Comparison of ENCODE assay signal across 8 cellular contexts in the genomic region with DNA sequence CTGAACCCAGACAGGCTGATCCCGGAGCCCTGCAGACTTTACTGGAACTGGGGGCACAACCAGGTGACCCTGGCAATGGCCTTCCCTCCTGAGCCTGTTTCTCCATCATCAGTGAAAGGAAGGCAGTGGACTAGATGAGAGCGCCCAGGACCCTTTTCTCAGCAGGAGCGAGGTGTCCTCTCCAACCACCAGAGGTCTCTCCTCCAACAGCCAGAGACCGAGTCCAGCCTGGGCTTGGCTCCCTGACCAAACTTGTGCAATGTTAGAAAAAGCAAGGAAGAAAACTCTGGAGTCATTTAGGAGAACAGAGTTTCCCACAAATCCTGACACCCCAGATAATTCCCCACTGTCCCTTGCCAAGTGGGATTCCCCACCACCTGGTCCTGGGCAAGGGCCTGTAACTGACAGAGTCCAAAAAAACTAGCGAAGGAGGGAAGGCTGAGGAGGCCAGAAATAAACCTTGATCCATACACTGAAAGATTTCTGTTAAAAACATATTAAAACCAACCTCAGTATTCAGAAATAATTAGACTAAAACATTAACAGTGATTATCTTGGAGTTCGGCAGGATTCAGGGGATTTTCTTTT. TPM values are rescaled to one million over a fixed set of nuclear protein-coding genes. Genes with fewer than 3 reads are reported as not detected.
DNase-seq lines count a peak whose midpoint lies in the region; ATAC-seq, FAIRE-seq and TF ChIP-seq lines count a peak whose summit lies in the region.

No MANE protein-coding gene starts in this region.

- H3K9ac ChIP-seq in OCI-LY3 (ENCODE audit: low read length) (no peak overlapping the region), HepG2 (ENCODE audit: insufficient read depth, low read depth, low read length) (no peak overlapping the region)

- H3K9me3 ChIP-seq in A673 (ENCODE audit: low read depth, low read length, poor library complexity, severe bottlenecking) = no peaks in the 10 kb centered on the region
- no peaks in the 10 kb centered on the region for H3K9me3 ChIP-seq in OCI-LY3 (ENCODE audit: insufficient read depth, low read length)
- H3K9me3 ChIP-seq in HepG2 (ENCODE audit: low read length) = no peaks in the 10 kb centered on the region
- H3K9me3 ChIP-seq in uterus = no peaks in the 10 kb centered on the region

- H3K4me2 ChIP-seq in OCI-LY3 (ENCODE audit: low read length) = no peak overlapping the region
- no peak overlapping the region for H3K4me2 ChIP-seq in HepG2 (ENCODE audit: low read depth, low read length)

- peak; percentile 85 for TF ChIP-seq RAD21 in HepG2 (CRISPR knock-in tag; IDR thresholded peaks at IDR 0.05)

- TF ChIP-seq EP300 in HepG2 (IDR thresholded peaks at IDR 0.05; ENCODE audit: low read depth in 2 of 2, low read length in 2 of 2) (no peak), HepG2 (CRISPR knock-in tag; IDR thresholded peaks at IDR 0.05; ENCODE audit: borderline replicate concordance) (no peak)

- no peak overlapping the region for H3K27ac ChIP-seq in A673 (ENCODE audit: low read depth, low read length, poor library complexity, severe bottlenecking)
- no peak overlapping the region for H3K27ac ChIP-seq in OCI-LY3 (ENCODE audit: low read length)
- H3K27ac ChIP-seq in HepG2 (ENCODE audit: extremely low read length, insufficient read depth, low read length) = no peak overlapping the region
- peak overlapping the region; percentile 60 to 66 for H3K27ac ChIP-seq in uterus

- CTCF ChIA-PET in A673 (lab: Charles Lee) (no interaction called here), GM10248 (lab: Yijun Ruan, JAX) (interaction anchor here (1.7 kb wide), 1 partner anchor 8 kb away, joined by 5 read pairs; no protein-coding TSS in a partner anchor), HepG2 (lab: Yijun Ruan, JAX; ENCODE audit: low intra/inter-chr PET ratio, low total read pairs) (interaction anchor here (1.0 to 4.1 kb wide), 3 partner anchors 32 to 174 kb away, joined by 3 to 44 read pairs (median 8); no protein-coding TSS in a partner anchor)

- peak; percentile 80 for DNase-seq in A673 (ENCODE audit: low spot score)
- peak; percentile 64 for DNase-seq in GM10248 (ENCODE audit: extremely low spot score)
- peak; percentile 86 for DNase-seq in dedifferentiated amniotic fluid mesenchymal stem cell (ENCODE audit: extremely low spot score)
- peak; percentile 62 for DNase-seq in HepG2 (ENCODE audit: low spot score)
- peak; percentile 77 to 79 for DNase-seq in uterus
- no peak for DNase-seq in activated CD4-positive, CD25-positive, alpha-beta regulatory T cell (lab: John Stamatoyannopoulos, UW)

- H3K4me3 ChIP-seq in A673 (ENCODE audit: low read depth, low read length, poor library complexity, severe bottlenecking) (no peak overlapping the region), OCI-LY3 (ENCODE audit: low read length) (no peak overlapping the region), HepG2 (replicated peaks in 1 of 3; ENCODE audit: insufficient read depth in 1 of 3, low read depth in 2 of 3, low read length in 3 of 3) (no peak overlapping the region), uterus (no peak overlapping the region)

- H3K4me1 ChIP-seq in A673 (ENCODE audit: insufficient read depth, low read length, poor library complexity, severe bottlenecking) (no peaks in the 10 kb centered on the region), OCI-LY3 (ENCODE audit: low read length) (no peaks in the 10 kb centered on the region), HepG2 (ENCODE audit: insufficient read depth, low read length) (peaks cover 11% of the 10 kb centered on the region; the same call in 1 of the 2 replicates), uterus (peaks cover 0 to 6% of the 10 kb centered on the region in 2 donors)

- TF ChIP-seq POLR2A in HepG2 (IDR thresholded peaks at IDR 0.05; ENCODE audit: insufficient read depth in 1 of 2, low read depth in 2 of 2, low read length in 2 of 2) = no peak
- TF ChIP-seq POLR2A in uterus (IDR thresholded peaks at IDR 0.05) = no peak

- ATAC-seq in HepG2 = peak; percentile 87
- no peak for ATAC-seq in HG02884 (IDR thresholded peaks at IDR 0.05; ENCODE audit: unreplicated experiment)

- H3K79me2 ChIP-seq in OCI-LY3 (ENCODE audit: low read length) = no peaks in the 10 kb centered on the region
- no peaks in the 10 kb centered on the region for H3K79me2 ChIP-seq in HepG2 (ENCODE audit: insufficient read depth, low read length)

- H2AFZ ChIP-seq in OCI-LY3 (ENCODE audit: low read depth, low read length) (no peak overlapping the region), HepG2 (ENCODE audit: low read length) (no peak overlapping the region)

- TF ChIP-seq CTCF in A673 (conservative IDR thresholded peaks at IDR 0.05; ENCODE audit: low read depth, low read length) (peak; percentile 75), GM10248 (IDR thresholded peaks at IDR 0.05; ENCODE audit: control extremely low read depth, extremely low read depth, low read depth, missing control alignments) (peak; percentile 45), OCI-LY3 (IDR thresholded peaks at IDR 0.05; ENCODE audit: low read depth, low read length) (peak; percentile 83), HepG2 (CRISPR knock-in tag; IDR thresholded peaks at IDR 0.05) (peak; percentile 90), uterus (IDR thresholded peaks at IDR 0.05) (peak; percentile 46 to 73 (median 72))

- WGBS in HepG2 (ENCODE audit: low lambda C conversion rate) = 49% methylated on average over 6 of the region's 6 CpGs

- BruUV-seq in A673 (replicated peaks; lab: Mats Ljungman, UMichigan) = no TSS peak
- BruUV-seq in HepG2 (replicated peaks; lab: Mats Ljungman, UMichigan) = no TSS peak

- H4K20me1 ChIP-seq in OCI-LY3 (ENCODE audit: insufficient read depth, low read length) = no peaks in the 10 kb centered on the region
- H4K20me1 ChIP-seq in HepG2 (ENCODE audit: insufficient read depth, low read length) = no peaks in the 10 kb centered on the region

- H3K36me3 ChIP-seq in A673 (ENCODE audit: insufficient read depth, low read length, poor library complexity, severe bottlenecking) (no peaks in the 10 kb centered on the region), OCI-LY3 (replicated peaks; ENCODE audit: low read depth, low read length) (no peaks in the 10 kb centered on the region), HepG2 (replicated peaks in 1 of 2; ENCODE audit: control insufficient read depth in 1 of 2, insufficient read depth in 2 of 2, low read length in 2 of 2) (no peaks in the 10 kb centered on the region), uterus (no peaks in the 10 kb centered on the region)

- H3K27me3 ChIP-seq in A673 (replicated peaks; ENCODE audit: insufficient read depth, low read depth, low read length, poor library complexity) (no peaks in the 10 kb centered on the region), OCI-LY3 (ENCODE audit: low read depth, low read length) (no peaks in the 10 kb centered on the region), HepG2 (ENCODE audit: control insufficient read depth in 1 of 2, insufficient read depth in 2 of 2, low read length in 2 of 2) (no peaks in the 10 kb centered on the region), uterus (no peaks in the 10 kb centered on the region)

- POLR2A ChIA-PET in A673 (lab: Charles Lee; ENCODE audit: low non-redundant PET) = no interaction called here
- POLR2A ChIA-PET in GM10248 (lab: Yijun Ruan, JAX) = no interaction called here
- POLR2A ChIA-PET in HepG2 (lab: Yijun Ruan, JAX) = no interaction called here

- intact Hi-C loops in A673 (cut with micrococcal nuclease; ENCODE audit: unreplicated experiment) (loop anchor here (1.0 kb wide), 1 partner anchor 174 kb away; no protein-coding TSS in a partner anchor), HepG2 (cut with micrococcal nuclease; ENCODE audit: unreplicated experiment) (loop anchor here (1.0 kb wide), 2 partner anchors 108 to 174 kb away; no protein-coding TSS in a partner anchor), uterus (cut with DNase I; ENCODE audit: low total_unique reads) (no loop called here)

- in situ Hi-C loops in HepG2 (cut with HindIII; ENCODE audit: extremely low pct_ligation_motif_present, low pct_unique_long_range_greater_than_20kb) = loop anchor here (5.0 kb wide), 1 partner anchor 178 kb away; no protein-coding TSS in a partner anchor

- peak; percentile 88 for FAIRE-seq in HepG2 (lab: Jason Lieb, UNC)

RNA-seq across cellular contexts. Expression of a gene that starts 9.0 kb away (rescaled TPM):
- total RNA-seq in A673 (2021) (0.80 and 1.0 TPM in 2 replicates), HepG2 (2016; rRNA removed; fragmentation: Illumina TruSeq; extraction: Trizol) (8.1 and 11.5 TPM in 2 replicates), uterus (10 to 100 TPM in 1 of 4 donors, 1 to 10 TPM in 1, under 1 TPM in 1, not detected in 1; 0.26 to 11.1 (median 3.0) TPM)
- 2.4 and 2.7 TPM in 2 replicates for total RNA-seq in HepG2 (2016; cell fraction: cytosol; rRNA removed; fragmentation: Illumina TruSeq; extraction: Trizol; ENCODE audit: low read depth)
- 5.4 and 11.9 TPM in 2 replicates for total RNA-seq in HepG2 (2016; cell fraction: insoluble cytoplasmic fraction; rRNA removed; fragmentation: Illumina TruSeq; extraction: Trizol)
- total RNA-seq in HepG2 (2016; cell fraction: membrane; rRNA removed; fragmentation: Illumina TruSeq; extraction: Trizol) = 6.9 and 7.9 TPM in 2 replicates
- total RNA-seq in HepG2 (2016; cell fraction: nucleus; rRNA removed; fragmentation: Illumina TruSeq; extraction: Trizol) = 12.4 and 16.2 TPM in 2 replicates
- 6.5 and 10.3 TPM in 2 replicates for polyA plus RNA-seq in HepG2 (2011; rRNA removed)
- polyA plus RNA-seq in HepG2 (2011; cell fraction: cytosol; rRNA removed) = 3.2 and 3.9 TPM in 2 replicates
- 23.6 and 25.1 TPM in 2 replicates for polyA plus RNA-seq in HepG2 (2011; cell fraction: nucleus; rRNA removed)
- 4.9 and 11.7 TPM in 2 replicates for polyA plus RNA-seq in HepG2 (2012)
- polyA plus RNA-seq in HepG2 (2016; cell fraction: cytosol; fragmentation: Illumina TruSeq; extraction: Trizol; ENCODE audit: low read depth) = 1.2 and 1.7 TPM in 2 replicates
- polyA plus RNA-seq in HepG2 (2016; cell fraction: insoluble cytoplasmic fraction; fragmentation: Illumina TruSeq; extraction: Trizol; ENCODE audit: low read depth) = 3.7 and 6.7 TPM in 2 replicates
- polyA plus RNA-seq in HepG2 (2016; cell fraction: membrane; fragmentation: Illumina TruSeq; extraction: Trizol; ENCODE audit: low read depth) = 2.9 and 4.2 TPM in 2 replicates
- polyA plus RNA-seq in HepG2 (2016; cell fraction: nucleus; fragmentation: Illumina TruSeq; extraction: Trizol; ENCODE audit: insufficient read depth, low read depth) = 20.2 and 23.1 TPM in 2 replicates
- polyA minus RNA-seq in HepG2 (2011; rRNA and poly(A)+ RNA removed; ENCODE audit: low replicate concordance) = 8.7 and 18.6 TPM in 2 replicates
- polyA minus RNA-seq in HepG2 (2011; cell fraction: cytosol; rRNA and poly(A)+ RNA removed) = 2.4 and 3.3 TPM in 2 replicates
- polyA minus RNA-seq in HepG2 (2011; cell fraction: nucleus; rRNA and poly(A)+ RNA removed) = 12.1 and 17.3 TPM in 2 replicates

RNA-seq across cellular contexts. Expression of a gene that starts 32.4 kb away (rescaled TPM):
- 139 and 145 TPM in 2 replicates for total RNA-seq in A673 (2021)
- total RNA-seq in HepG2 (2016; rRNA removed; fragmentation: Illumina TruSeq; extraction: Trizol) = 56.5 and 69.9 TPM in 2 replicates
- 17.0 and 17.6 TPM in 2 replicates for total RNA-seq in HepG2 (2016; cell fraction: cytosol; rRNA removed; fragmentation: Illumina TruSeq; extraction: Trizol; ENCODE audit: low read depth)
- 53.1 and 69.5 TPM in 2 replicates for total RNA-seq in HepG2 (2016; cell fraction: insoluble cytoplasmic fraction; rRNA removed; fragmentation: Illumina TruSeq; extraction: Trizol)
- 32.7 and 34.6 TPM in 2 replicates for total RNA-seq in HepG2 (2016; cell fraction: membrane; rRNA removed; fragmentation: Illumina TruSeq; extraction: Trizol)
- 51.4 and 61.7 TPM in 2 replicates for total RNA-seq in HepG2 (2016; cell fraction: nucleus; rRNA removed; fragmentation: Illumina TruSeq; extraction: Trizol)
- 94.3 and 102 TPM in 2 replicates for polyA plus RNA-seq in HepG2 (2011; rRNA removed)
- polyA plus RNA-seq in HepG2 (2011; cell fraction: cytosol; rRNA removed) = 93.1 and 108 TPM in 2 replicates
- 122 and 123 TPM in 2 replicates for polyA plus RNA-seq in HepG2 (2011; cell fraction: nucleus; rRNA removed)
- 73.8 and 77.6 TPM in 2 replicates for polyA plus RNA-seq in HepG2 (2012)
- polyA plus RNA-seq in HepG2 (2016; cell fraction: cytosol; fragmentation: Illumina TruSeq; extraction: Trizol; ENCODE audit: low read depth) = 10.6 and 12.2 TPM in 2 replicates
- polyA plus RNA-seq in HepG2 (2016; cell fraction: insoluble cytoplasmic fraction; fragmentation: Illumina TruSeq; extraction: Trizol; ENCODE audit: low read depth) = 80.8 and 82.0 TPM in 2 replicates
- 19.6 and 22.7 TPM in 2 replicates for polyA plus RNA-seq in HepG2 (2016; cell fraction: membrane; fragmentation: Illumina TruSeq; extraction: Trizol; ENCODE audit: low read depth)
- polyA plus RNA-seq in HepG2 (2016; cell fraction: nucleus; fragmentation: Illumina TruSeq; extraction: Trizol; ENCODE audit: insufficient read depth, low read depth) = 113 and 120 TPM in 2 replicates
- 129 and 131 TPM in 2 replicates for polyA minus RNA-seq in HepG2 (2011; rRNA and poly(A)+ RNA removed; ENCODE audit: low replicate concordance)
- 45.5 and 49.7 TPM in 2 replicates for polyA minus RNA-seq in HepG2 (2011; cell fraction: cytosol; rRNA and poly(A)+ RNA removed)
- 71.3 and 89.1 TPM in 2 replicates for polyA minus RNA-seq in HepG2 (2011; cell fraction: nucleus; rRNA and poly(A)+ RNA removed)
- 10 to 100 TPM; 31.8 to 77.2 (median 62.7) TPM for total RNA-seq in uterus

RNA-seq across cellular contexts. Expression of a gene that starts 38.1 kb away (rescaled TPM):
- total RNA-seq in A673 (2021) (not detected in 2 replicates), HepG2 (2016; rRNA removed; fragmentation: Illumina TruSeq; extraction: Trizol) (not detected in 2 replicates), uterus (not detected)
- not detected in 2 replicates for total RNA-seq in HepG2 (2016; cell fraction: cytosol; rRNA removed; fragmentation: Illumina TruSeq; extraction: Trizol; ENCODE audit: low read depth)
- not detected in 2 replicates for total RNA-seq in HepG2 (2016; cell fraction: insoluble cytoplasmic fraction; rRNA removed; fragmentation: Illumina TruSeq; extraction: Trizol)
- not detected in 2 replicates for total RNA-seq in HepG2 (2016; cell fraction: membrane; rRNA removed; fragmentation: Illumina TruSeq; extraction: Trizol)
- total RNA-seq in HepG2 (2016; cell fraction: nucleus; rRNA removed; fragmentation: Illumina TruSeq; extraction: Trizol) = not detected in 2 replicates
- polyA plus RNA-seq in HepG2 (2011; rRNA removed) = not detected in 2 replicates
- polyA plus RNA-seq in HepG2 (2011; cell fraction: cytosol; rRNA removed) = not detected in 2 replicates
- not detected in 2 replicates for polyA plus RNA-seq in HepG2 (2011; cell fraction: nucleus; rRNA removed)
- polyA plus RNA-seq in HepG2 (2012) = 0.47 and 0.59 TPM in 2 replicates
- polyA plus RNA-seq in HepG2 (2016; cell fraction: cytosol; fragmentation: Illumina TruSeq; extraction: Trizol; ENCODE audit: low read depth) = not detected in 2 replicates
- not detected in 2 replicates for polyA plus RNA-seq in HepG2 (2016; cell fraction: insoluble cytoplasmic fraction; fragmentation: Illumina TruSeq; extraction: Trizol; ENCODE audit: low read depth)
- polyA plus RNA-seq in HepG2 (2016; cell fraction: membrane; fragmentation: Illumina TruSeq; extraction: Trizol; ENCODE audit: low read depth) = not detected in 2 replicates
- not detected in 2 replicates for polyA plus RNA-seq in HepG2 (2016; cell fraction: nucleus; fragmentation: Illumina TruSeq; extraction: Trizol; ENCODE audit: insufficient read depth, low read depth)
- not detected in 2 replicates for polyA minus RNA-seq in HepG2 (2011; rRNA and poly(A)+ RNA removed; ENCODE audit: low replicate concordance)
- not detected in 2 replicates for polyA minus RNA-seq in HepG2 (2011; cell fraction: cytosol; rRNA and poly(A)+ RNA removed)
- not detected in 2 replicates for polyA minus RNA-seq in HepG2 (2011; cell fraction: nucleus; rRNA and poly(A)+ RNA removed)

RNA-seq across cellular contexts. Expression of a gene that starts 41.3 kb away (rescaled TPM):
- total RNA-seq in A673 (2021) (32.2 and 48.1 TPM in 2 replicates), HepG2 (2016; rRNA removed; fragmentation: Illumina TruSeq; extraction: Trizol) (20.3 and 27.5 TPM in 2 replicates), uterus (10 to 100 TPM in 2 of 4 donors, 1 to 10 TPM in 2; 2.7 to 32.4 (median 15.4) TPM)
- total RNA-seq in HepG2 (2016; cell fraction: cytosol; rRNA removed; fragmentation: Illumina TruSeq; extraction: Trizol; ENCODE audit: low read depth) = 13.0 and 16.2 TPM in 2 replicates
- 17.4 and 28.0 TPM in 2 replicates for total RNA-seq in HepG2 (2016; cell fraction: insoluble cytoplasmic fraction; rRNA removed; fragmentation: Illumina TruSeq; extraction: Trizol)
- 29.3 and 35.9 TPM in 2 replicates for total RNA-seq in HepG2 (2016; cell fraction: membrane; rRNA removed; fragmentation: Illumina TruSeq; extraction: Trizol)
- 17.6 and 20.1 TPM in 2 replicates for total RNA-seq in HepG2 (2016; cell fraction: nucleus; rRNA removed; fragmentation: Illumina TruSeq; extraction: Trizol)
- 10.7 and 15.9 TPM in 2 replicates for polyA plus RNA-seq in HepG2 (2011; rRNA removed)
- polyA plus RNA-seq in HepG2 (2011; cell fraction: cytosol; rRNA removed) = 10.4 and 12.8 TPM in 2 replicates
- 16.7 and 17.3 TPM in 2 replicates for polyA plus RNA-seq in HepG2 (2011; cell fraction: nucleus; rRNA removed)
- polyA plus RNA-seq in HepG2 (2012) = 12.1 and 22.6 TPM in 2 replicates
- polyA plus RNA-seq in HepG2 (2016; cell fraction: cytosol; fragmentation: Illumina TruSeq; extraction: Trizol; ENCODE audit: low read depth) = 11.5 and 14.9 TPM in 2 replicates
- polyA plus RNA-seq in HepG2 (2016; cell fraction: insoluble cytoplasmic fraction; fragmentation: Illumina TruSeq; extraction: Trizol; ENCODE audit: low read depth) = 21.6 and 21.8 TPM in 2 replicates
- 24.0 and 29.9 TPM in 2 replicates for polyA plus RNA-seq in HepG2 (2016; cell fraction: membrane; fragmentation: Illumina TruSeq; extraction: Trizol; ENCODE audit: low read depth)
- 31.6 and 33.1 TPM in 2 replicates for polyA plus RNA-seq in HepG2 (2016; cell fraction: nucleus; fragmentation: Illumina TruSeq; extraction: Trizol; ENCODE audit: insufficient read depth, low read depth)
- 0.12 and 15.6 TPM in 2 replicates for polyA minus RNA-seq in HepG2 (2011; rRNA and poly(A)+ RNA removed; ENCODE audit: low replicate concordance)
- 9.2 and 10.9 TPM in 2 replicates for polyA minus RNA-seq in HepG2 (2011; cell fraction: cytosol; rRNA and poly(A)+ RNA removed)
- polyA minus RNA-seq in HepG2 (2011; cell fraction: nucleus; rRNA and poly(A)+ RNA removed) = 12.9 and 21.1 TPM in 2 replicates

Comparison
In these comparisons a context has a peak if more than half of its experiments do, and no peak if none do; other contexts are left out.
1. DNase-seq: peak in A673 (single experiment), GM10248 (single experiment), dedifferentiated amniotic fluid mesenchymal stem cell (single experiment), HepG2 (single experiment) and uterus (2 of 2); none in activated CD4-positive, CD25-positive, alpha-beta regulatory T cell (0 of 4).
2. H3K27ac ChIP-seq: peak in uterus (2 of 2); none in A673 (single experiment), OCI-LY3 (single experiment) and HepG2 (single experiment).
3. Peak in every context shown above with its lines, with median percentiles within 50 percentile points of each other: CTCF ChIP-seq.